ENCODE assay signal across 16 cellular contexts in the genomic region with DNA sequence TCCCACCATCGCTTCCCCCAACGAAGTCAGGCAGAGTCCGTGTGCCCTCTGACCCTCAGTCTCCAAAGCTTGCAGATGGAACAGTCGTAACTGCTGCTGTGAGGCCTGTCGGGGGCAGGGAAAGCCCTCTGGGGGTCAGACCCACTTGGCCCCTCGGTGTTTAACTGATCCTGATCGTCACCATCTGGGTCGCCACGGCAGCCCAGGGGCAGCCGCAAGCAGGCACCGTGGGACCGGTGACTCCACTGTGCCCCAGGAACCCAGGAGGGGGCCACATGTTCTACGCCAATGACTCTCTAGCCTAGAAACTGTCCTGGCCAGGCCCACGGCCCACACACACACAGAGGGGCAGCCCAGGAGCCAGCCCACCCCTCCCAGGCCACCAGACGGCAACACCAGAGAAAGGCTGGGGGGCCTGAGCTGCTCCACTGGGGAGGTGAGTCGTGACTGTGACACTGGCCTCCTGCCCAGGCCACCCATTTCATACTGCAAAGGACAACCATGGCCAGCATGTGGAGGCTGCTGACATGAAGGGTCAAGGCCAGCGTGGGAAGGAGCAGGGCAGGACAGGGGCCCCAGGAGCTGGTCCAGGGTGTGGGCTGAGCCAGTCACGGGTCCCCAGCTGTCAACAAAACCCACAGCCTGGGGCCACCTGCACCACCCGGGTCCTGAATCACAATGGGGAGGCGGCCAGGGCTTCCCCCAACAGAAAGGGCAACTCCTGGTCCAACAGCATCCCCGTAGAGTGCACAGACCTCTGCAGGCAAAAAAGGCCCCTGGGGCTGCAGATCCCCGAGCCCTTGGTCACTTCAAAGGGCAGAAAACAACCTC. TPM values are rescaled to one million over a fixed set of nuclear protein-coding genes. Genes with fewer than 3 reads are reported as not detected.
DNase-seq lines count a peak whose midpoint lies in the region; ATAC-seq and TF ChIP-seq lines count a peak whose summit lies in the region.
"Had no signal": no experiment of that assay in that cellular context is flagged by ENCODE, and none has a peak within 500 bp of the region (broad histone marks: within the 10 kb centered on the region; RNA-seq: fewer than 3 reads in every experiment).

No MANE protein-coding gene starts in this region.

- peaks cover 40% of the 10 kb centered on the region for H3K4me1 Mint-ChIP-seq in progenitor cell of endocrine pancreas (ENCODE audit: low read depth)

- no peak overlapping the region for H3K4me3 ChIP-seq in Panc1 (ENCODE audit: low read depth in 2 of 2, low read length in 2 of 2)
- H3K4me3 ChIP-seq in right cardiac atrium (ENCODE audit: low read length) = no peak overlapping the region
- no peak overlapping the region for H3K4me3 ChIP-seq in tibial nerve

- no peak for TF ChIP-seq EP300 in tibial nerve (IDR thresholded peaks at IDR 0.05)

- peak overlapping the region; percentile 24 for H3K27ac Mint-ChIP-seq in progenitor cell of endocrine pancreas
- H3K27ac Mint-ChIP-seq: activated naive CD4-positive, alpha-beta T cell treated with anti-CD3 and anti-CD28 coated beads for 36 hours; natural killer cell treated with Interleukin-12 subunit alpha and Interleukin-12 subunit beta and Interleukin-15 and Interleukin-18, amount 100 ng/mL, for 72 hours had no signal

- ATAC-seq in Panc1 (peak; percentile 40), right cardiac atrium (peak in 1 of 2 donors; percentile 20)
- ATAC-seq: HCT116; natural killer cell treated with Interleukin-12 subunit alpha and Interleukin-12 subunit beta and Interleukin-15 and Interleukin-18, amount 100 ng/mL, for 72 hours had no signal

- H3K36me3 Mint-ChIP-seq in progenitor cell of endocrine pancreas (ENCODE audit: insufficient read depth) = peaks cover 3% of the 10 kb centered on the region
- H3K36me3 Mint-ChIP-seq: natural killer cell treated with Interleukin-12 subunit alpha and Interleukin-12 subunit beta and Interleukin-15 and Interleukin-18, amount 100 ng/mL, for 72 hours had no signal

- BruUV-seq in Panc1 (replicated peaks; lab: Mats Ljungman, UMichigan) = no TSS peak

- H3K4me1 ChIP-seq in Panc1 (ENCODE audit: control insufficient read depth, insufficient read depth, low read length) (peaks cover 20% of the 10 kb centered on the region), right cardiac atrium (ENCODE audit: control insufficient read depth, insufficient read depth, low read length) (no peaks in the 10 kb centered on the region), tibial nerve (peaks cover 0 to 55% (median 15%) of the 10 kb centered on the region in 4 donors)

- intact Hi-C loops in Panc1 (cut with micrococcal nuclease; ENCODE audit: unreplicated experiment) (no loop called here), right cardiac atrium (cut with DNase I) (no loop called here)

- in situ Hi-C loops in Panc1 (cut with HindIII; ENCODE audit: low pct_unique_long_range_greater_than_20kb, low sequenced_read_pairs) = no loop called here

- no peaks in the 10 kb centered on the region for H3K27me3 Mint-ChIP-seq in progenitor cell of endocrine pancreas
- H3K27me3 Mint-ChIP-seq: natural killer cell treated with Interleukin-12 subunit alpha and Interleukin-12 subunit beta and Interleukin-15 and Interleukin-18, amount 100 ng/mL, for 72 hours had no signal

- POLR2A ChIA-PET in Panc1 (lab: Charles Lee) (no interaction called here), GM10248 (lab: Yijun Ruan, JAX) (no interaction called here)

- H3K36me3 ChIP-seq in Panc1 (ENCODE audit: control insufficient read depth, insufficient read depth, low read length) = no peaks in the 10 kb centered on the region
- H3K36me3 ChIP-seq in tibial nerve = no peaks in the 10 kb centered on the region

- TF ChIP-seq CTCF in GM10266 (IDR thresholded peaks at IDR 0.05; ENCODE audit: control insufficient read depth, insufficient read depth, low read depth, missing control alignments) = no peak
- TF ChIP-seq CTCF in Panc1 (IDR thresholded peaks at IDR 0.05) = no peak
- no peak for TF ChIP-seq CTCF in progenitor cell of endocrine pancreas (IDR thresholded peaks at IDR 0.05; ENCODE audit: unreplicated experiment)
- no peak for TF ChIP-seq CTCF in tibial nerve (IDR thresholded peaks at IDR 0.05)
- TF ChIP-seq CTCF in GM10248 (IDR thresholded peaks at IDR 0.05; ENCODE audit: control extremely low read depth, extremely low read depth, low read depth, missing control alignments) = no peak

- H3K4me3 Mint-ChIP-seq in progenitor cell of endocrine pancreas (ENCODE audit: low read depth) = no peak overlapping the region
- H3K4me3 Mint-ChIP-seq: activated naive CD4-positive, alpha-beta T cell treated with anti-CD3 and anti-CD28 coated beads for 36 hours; natural killer cell treated with Interleukin-12 subunit alpha and Interleukin-12 subunit beta and Interleukin-15 and Interleukin-18, amount 100 ng/mL, for 72 hours had no signal

- H3K27ac ChIP-seq in Panc1 (ENCODE audit: low read length) = no peak overlapping the region
- no peak overlapping the region for H3K27ac ChIP-seq in right cardiac atrium (ENCODE audit: low read length)
- peak overlapping the region in 1 of 4 donors; percentile 50 for H3K27ac ChIP-seq in tibial nerve
- H3K27ac ChIP-seq: HL-60 had no signal

- H3K9me3 ChIP-seq in Panc1 (ENCODE audit: control insufficient read depth, insufficient read depth, low read depth, low read length) = no peaks in the 10 kb centered on the region
- no peaks in the 10 kb centered on the region for H3K9me3 ChIP-seq in right cardiac atrium (ENCODE audit: control insufficient read depth, low read length)
- no peaks in the 10 kb centered on the region for H3K9me3 ChIP-seq in tibial nerve

- CTCF ChIA-PET in Panc1 (lab: Charles Lee) = interaction anchor here (0.6 kb wide), 1 partner anchor 136 kb away, joined by 3 read pairs; no protein-coding TSS in a partner anchor
- CTCF ChIA-PET in GM10248 (lab: Yijun Ruan, JAX) = interaction anchor here (1.1 to 3.9 kb wide), 3 partner anchors 9 to 37 kb away, joined by 4 to 22 read pairs (median 5); no protein-coding TSS in a partner anchor

- TF ChIP-seq POLR2A in tibial nerve (IDR thresholded peaks at IDR 0.05) = no peak

- H3K27me3 ChIP-seq in Panc1 (ENCODE audit: control insufficient read depth, insufficient read depth, low read length) (no peaks in the 10 kb centered on the region), right cardiac atrium (ENCODE audit: control insufficient read depth, insufficient read depth) (no peaks in the 10 kb centered on the region), tibial nerve (no peaks in the 10 kb centered on the region)

- 81% methylated on average over 22 of the region's 22 CpGs for WGBS in right cardiac atrium
- WGBS in tibial nerve, 2 donors = 60 to 66% methylated on average over 16 to 21 of the region's 22 CpGs

- peaks cover 3% of the 10 kb centered on the region for H3K9me3 Mint-ChIP-seq in progenitor cell of endocrine pancreas (ENCODE audit: low read depth)
- H3K9me3 Mint-ChIP-seq: activated naive CD4-positive, alpha-beta T cell treated with anti-CD3 and anti-CD28 coated beads for 36 hours; natural killer cell treated with Interleukin-12 subunit alpha and Interleukin-12 subunit beta and Interleukin-15 and Interleukin-18, amount 100 ng/mL, for 72 hours had no signal

- DNase-seq in GM10266 (ENCODE audit: extremely low spot score) = peak; percentile 55
- no peak for DNase-seq in Panc1 (ENCODE audit: low read depth, low spot score)
- DNase-seq in right cardiac atrium = peak; percentile 16 to 56 (median 49)
- no peak for DNase-seq in progenitor cell of endocrine pancreas (ENCODE audit: low spot score, unreplicated experiment)
- no peak for DNase-seq in NCI-H2081 treated with DMSO at 0.1 percent for 48 hours (lab: John Stamatoyannopoulos, UW)
- DNase-seq in tibial nerve (ENCODE audit: low spot score in 2 of 2) = no peak
- no peak for DNase-seq in GM10248 (ENCODE audit: extremely low spot score)
- no peak for DNase-seq in HT-29 (ENCODE audit: low spot score)
- DNase-seq: activated naive CD4-positive, alpha-beta T cell treated with anti-CD3 and anti-CD28 coated beads for 36 hours; DMS53; hippocampal formation; NCI-H446; stimulated activated CD4-positive, alpha-beta T cell treated with anti-CD3 and anti-CD28 coated beads, Interleukin-4, amount 100 ng/mL, for 1 hour had no signal

RNA-seq across cellular contexts. Expression of gene VAV2, which starts 20.8 kb away (rescaled TPM):
- total RNA-seq in Panc1 (2021; ENCODE audit: unreplicated experiment) = 24.7 TPM
- 19.4 TPM for polyA plus RNA-seq in Panc1 (2012; ENCODE audit: insufficient read length)
- 10 to 100 TPM in 1 of 4 donors, 1 to 10 TPM in 3; 6.3 to 11.4 (median 8.2) TPM for total RNA-seq in right cardiac atrium
- 4.7 TPM for polyA plus RNA-seq in right cardiac atrium
- total RNA-seq in progenitor cell of endocrine pancreas = 80.6 and 82.8 TPM in 2 replicates
- 10 to 100 TPM; 10.3 to 20.1 (median 13.1) TPM for total RNA-seq in tibial nerve
- total RNA-seq in HT-29 (2014; rRNA removed; shearing (Covaris generic)) = 19.6 and 20.3 TPM in 2 replicates

RNA-seq across cellular contexts. Expression of gene BRD3OS, which starts 53.9 kb away (rescaled TPM):
- total RNA-seq in Panc1 (2021; ENCODE audit: unreplicated experiment) (22.1 TPM), right cardiac atrium (10 to 100 TPM in 3 of 4 donors, 1 to 10 TPM in 1; 9.2 to 12.1 (median 11.2) TPM), progenitor cell of endocrine pancreas (21.8 and 28.0 TPM in 2 replicates), tibial nerve (10 to 100 TPM in 3 of 4 donors, 1 to 10 TPM in 1; 9.2 to 28.2 (median 13.7) TPM)
- 29.3 TPM for polyA plus RNA-seq in Panc1 (2012; ENCODE audit: insufficient read length)
- polyA plus RNA-seq in right cardiac atrium = 4.7 TPM
- total RNA-seq in HT-29 (2014; rRNA removed; shearing (Covaris generic)) = 14.2 and 21.0 TPM in 2 replicates

Comparison
In these comparisons a context has a peak if more than half of its experiments do, and no peak if none do; other contexts are left out.
1. DNase-seq: peak in GM10266 (single experiment) and right cardiac atrium (3 of 3); none in Panc1 (single experiment), progenitor cell of endocrine pancreas (single experiment), NCI-H2081 treated with DMSO at 0.1 percent for 48 hours (single experiment), tibial nerve (0 of 2), GM10248 (single experiment) and HT-29 (single experiment).